Comparison of ENCODE assay signal across 9 cellular contexts in the genomic region with DNA sequence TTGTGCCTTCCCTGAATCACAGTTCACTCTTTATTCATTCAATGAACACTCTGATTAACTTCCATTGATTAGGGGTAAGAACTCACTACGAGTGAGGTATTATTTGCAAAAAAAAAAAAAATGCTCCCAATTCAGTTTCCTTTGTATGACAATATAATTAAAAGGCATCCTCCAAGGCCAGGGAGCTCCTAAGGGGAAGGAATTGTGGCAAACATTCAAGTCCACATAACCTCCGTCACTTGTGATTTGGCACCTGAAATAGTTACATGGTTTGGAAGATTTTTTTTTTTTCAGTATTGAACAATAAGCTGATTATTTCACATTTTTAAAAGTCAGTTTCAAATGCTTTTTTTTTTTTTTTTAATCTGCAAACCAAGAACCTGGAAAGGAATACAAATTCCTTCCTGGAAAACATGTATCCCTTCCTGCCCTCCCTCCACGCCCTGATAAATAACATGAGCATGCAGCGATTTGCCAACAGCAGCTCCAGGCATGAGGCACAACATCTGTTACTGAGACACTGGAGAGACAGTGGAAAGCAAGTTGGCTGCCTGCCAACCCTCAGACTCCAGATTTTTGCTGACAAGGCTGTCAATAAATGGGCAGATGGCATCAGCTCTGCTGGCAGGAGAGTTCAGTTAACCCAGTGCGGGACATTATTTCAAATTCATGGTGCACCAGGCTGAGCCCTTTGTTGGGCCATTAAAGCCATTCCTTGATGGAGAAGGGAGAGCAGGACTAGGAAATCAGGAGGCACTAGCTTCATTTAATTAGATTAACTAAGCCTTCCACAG.
DNase-seq lines count a peak whose midpoint lies in the region; ATAC-seq, FAIRE-seq and TF ChIP-seq lines count a peak whose summit lies in the region.
"Had no signal": no experiment of that assay in that cellular context is flagged by ENCODE, and none has a peak within 500 bp of the region (broad histone marks: within the 10 kb centered on the region; RNA-seq: fewer than 3 reads in every experiment).

No MANE protein-coding gene starts in this region.

- WGBS in K562 (ENCODE audit: insufficient coverage, low coverage, missing lambda C conversion rate): 11% methylated on average over 5 of the region's 5 CpGs

- no peak for ATAC-seq in K562
- peak; percentile 27 for ATAC-seq in left colon
- ATAC-seq in HG02884 (IDR thresholded peaks at IDR 0.05; ENCODE audit: unreplicated experiment): no peak

- BruUV-seq in K562 (replicated peaks; lab: Mats Ljungman, UMichigan): no TSS peak

- peaks cover 20% of the 10 kb centered on the region; the same call in 1 of the 2 replicates for H4K20me1 ChIP-seq in K562 (replicated peaks; ENCODE audit: control insufficient read depth, insufficient read depth, low read length)

- no peak for TF ChIP-seq CTCF in K562 (IDR thresholded peaks at IDR 0.05 in 2 of 3, conservative IDR thresholded peaks at IDR 0.05 in 1 of 3; ENCODE audit: insufficient read depth in 2 of 3, low read depth in 1 of 3, low read length in 3 of 3)

- intact Hi-C loops in K562 (cut with micrococcal nuclease) (no loop called here), left colon (cut with DNase I, micrococcal nuclease) (no loop called here)

- H3K4me3 ChIP-seq in K562: no peak overlapping the region

- H3K9ac ChIP-seq in K562 (ENCODE audit: insufficient read depth in 1 of 2, low read depth in 2 of 2, low read length in 2 of 2): no peak overlapping the region

- no peak for TF ChIP-seq POLR2A in K562 (conservative IDR thresholded peaks at IDR 0.05)

- no peak for TF ChIP-seq RAD21 in K562 (CRISPR knock-in tag; conservative IDR thresholded peaks at IDR 0.05 in 1 of 2, IDR thresholded peaks at IDR 0.05 in 1 of 2)

- peaks cover 3 to 20% of the 10 kb centered on the region in 2 experiments; a peak in 4 of 5 replicates for H3K27me3 ChIP-seq in K562 (ENCODE audit: control insufficient read depth in 2 of 2, insufficient read depth in 2 of 2, low read length in 2 of 2)

- H3K4me1 ChIP-seq in K562 (replicated peaks in 1 of 2; ENCODE audit: control insufficient read depth in 2 of 2, insufficient read depth in 2 of 2, low read length in 2 of 2): peaks cover 0 to 8% of the 10 kb centered on the region in 2 experiments; a peak in 2 of 5 replicates

- POLR2A ChIA-PET in K562 (lab: Yijun Ruan, JAX): interaction anchor here (1.2 kb wide), 1 partner anchor 9 kb away, joined by 3 read pairs; no protein-coding TSS in a partner anchor

- H3K4me3 Mint-ChIP-seq in activated T-cell treated with anti-CD3 and anti-CD28 coated beads, Interleukin-2, amount 50 U/mL, for 24 hours: no peak overlapping the region
- H3K4me3 Mint-ChIP-seq: CD4-positive, CD25-positive, alpha-beta regulatory T cell had no signal

- no peaks in the 10 kb centered on the region for H3K79me2 ChIP-seq in K562 (ENCODE audit: control insufficient read depth, insufficient read depth, low read length)

- H3K4me2 ChIP-seq in K562 (ENCODE audit: insufficient read depth, low read length): no peak overlapping the region

- in situ Hi-C loops in K562 (cut with MboI): no loop called here

- no peak for TF ChIP-seq EP300 in K562 (IDR thresholded peaks at IDR 0.05; ENCODE audit: low read length)

- no peak overlapping the region for H3K27ac ChIP-seq in K562 (ENCODE audit: extremely low read depth, low read depth, low read length)

- H3K9me1 ChIP-seq in K562 (ENCODE audit: control insufficient read depth, insufficient read depth, low read length): no peaks in the 10 kb centered on the region

- no peaks in the 10 kb centered on the region for H3K36me3 ChIP-seq in K562 (ENCODE audit: control insufficient read depth, insufficient read depth, low read length)

- H3K9me3 Mint-ChIP-seq in activated T-cell treated with anti-CD3 and anti-CD28 coated beads, Interleukin-2, amount 50 U/mL, for 24 hours: no peaks in the 10 kb centered on the region

- H3K27ac Mint-ChIP-seq in activated T-cell treated with anti-CD3 and anti-CD28 coated beads, Interleukin-2, amount 50 U/mL, for 24 hours: no peak overlapping the region
- H3K27ac Mint-ChIP-seq: CD4-positive, CD25-positive, alpha-beta regulatory T cell had no signal

- H3K27me3 Mint-ChIP-seq in activated T-cell treated with anti-CD3 and anti-CD28 coated beads, Interleukin-2, amount 50 U/mL, for 24 hours: peaks cover 18% of the 10 kb centered on the region

- DNase-seq in C1 segment of cervical spinal cord (lab: John Stamatoyannopoulos, UW) (peak in 8 of 14 donors; percentile 6 to 29 (median 8)), NCI-H2081 treated with DMSO at 0.1 percent for 48 hours (lab: John Stamatoyannopoulos, UW) (peak; percentile 51), K562 (ENCODE audit: extremely low read depth in 1 of 4, low spot score in 3 of 4) (peak in 1 of 4 experiments; percentile 34), left colon (peak; percentile 28 to 38), RCC 7860 (ENCODE audit: low spot score) (no peak), GOT3 (lab: John Stamatoyannopoulos, UW) (no peak)
- DNase-seq in activated T-cell treated with anti-CD3 and anti-CD28 coated beads, Interleukin-2, amount 50 U/mL, for 24 hours: no peak
- DNase-seq: CD4-positive, CD25-positive, alpha-beta regulatory T cell had no signal

- CTCF ChIA-PET in K562 (lab: Yijun Ruan, JAX; ENCODE audit: low intra/inter-chr PET ratio): no interaction called here

- FAIRE-seq in K562 (lab: Jason Lieb, UNC) (peak; percentile 63), RCC 7860 (lab: Jason Lieb, UNC) (no peak)

- H2AFZ ChIP-seq in K562 (ENCODE audit: low read depth, low read length): no peak overlapping the region

- no peaks in the 10 kb centered on the region for H3K9me3 ChIP-seq in K562 (replicated peaks; ENCODE audit: control insufficient read depth, insufficient read depth, low read depth, low read length)

- H3K36me3 Mint-ChIP-seq in activated T-cell treated with anti-CD3 and anti-CD28 coated beads, Interleukin-2, amount 50 U/mL, for 24 hours (ENCODE audit: low read depth): no peaks in the 10 kb centered on the region
- H3K36me3 Mint-ChIP-seq: CD4-positive, CD25-positive, alpha-beta regulatory T cell had no signal

- H3K4me1 Mint-ChIP-seq in activated T-cell treated with anti-CD3 and anti-CD28 coated beads, Interleukin-2, amount 50 U/mL, for 24 hours (ENCODE audit: low read depth): no peaks in the 10 kb centered on the region
- H3K4me1 Mint-ChIP-seq: CD4-positive, CD25-positive, alpha-beta regulatory T cell had no signal

TF ChIP-seq in K562, 482 proteins besides CTCF, POLR2A, EP300 and RAD21 (continues in another document):
- TF ChIP-seq DNMT1 (IDR thresholded peaks at IDR 0.05): no peak
- TF ChIP-seq, protein P1, sequence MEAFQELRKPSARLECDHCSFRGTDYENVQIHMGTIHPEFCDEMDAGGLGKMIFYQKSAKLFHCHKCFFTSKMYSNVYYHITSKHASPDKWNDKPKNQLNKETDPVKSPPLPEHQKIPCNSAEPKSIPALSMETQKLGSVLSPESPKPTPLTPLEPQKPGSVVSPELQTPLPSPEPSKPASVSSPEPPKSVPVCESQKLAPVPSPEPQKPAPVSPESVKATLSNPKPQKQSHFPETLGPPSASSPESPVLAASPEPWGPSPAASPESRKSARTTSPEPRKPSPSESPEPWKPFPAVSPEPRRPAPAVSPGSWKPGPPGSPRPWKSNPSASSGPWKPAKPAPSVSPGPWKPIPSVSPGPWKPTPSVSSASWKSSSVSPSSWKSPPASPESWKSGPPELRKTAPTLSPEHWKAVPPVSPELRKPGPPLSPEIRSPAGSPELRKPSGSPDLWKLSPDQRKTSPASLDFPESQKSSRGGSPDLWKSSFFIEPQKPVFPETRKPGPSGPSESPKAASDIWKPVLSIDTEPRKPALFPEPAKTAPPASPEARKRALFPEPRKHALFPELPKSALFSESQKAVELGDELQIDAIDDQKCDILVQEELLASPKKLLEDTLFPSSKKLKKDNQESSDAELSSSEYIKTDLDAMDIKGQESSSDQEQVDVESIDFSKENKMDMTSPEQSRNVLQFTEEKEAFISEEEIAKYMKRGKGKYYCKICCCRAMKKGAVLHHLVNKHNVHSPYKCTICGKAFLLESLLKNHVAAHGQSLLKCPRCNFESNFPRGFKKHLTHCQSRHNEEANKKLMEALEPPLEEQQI (IDR thresholded peaks at IDR 0.05): no peak
- no peak for TF ChIP-seq ZFPM2 (CRISPR knock-in tag; IDR thresholded peaks at IDR 0.05)
- no peak for TF ChIP-seq CAMTA2 (CRISPR knock-in tag; conservative IDR thresholded peaks at IDR 0.05)
- TF ChIP-seq RB1 (IDR thresholded peaks at IDR 0.05; ENCODE audit: low read depth): no peak
- TF ChIP-seq RFX1 (IDR thresholded peaks at IDR 0.05): no peak
- TF ChIP-seq, protein P2, sequence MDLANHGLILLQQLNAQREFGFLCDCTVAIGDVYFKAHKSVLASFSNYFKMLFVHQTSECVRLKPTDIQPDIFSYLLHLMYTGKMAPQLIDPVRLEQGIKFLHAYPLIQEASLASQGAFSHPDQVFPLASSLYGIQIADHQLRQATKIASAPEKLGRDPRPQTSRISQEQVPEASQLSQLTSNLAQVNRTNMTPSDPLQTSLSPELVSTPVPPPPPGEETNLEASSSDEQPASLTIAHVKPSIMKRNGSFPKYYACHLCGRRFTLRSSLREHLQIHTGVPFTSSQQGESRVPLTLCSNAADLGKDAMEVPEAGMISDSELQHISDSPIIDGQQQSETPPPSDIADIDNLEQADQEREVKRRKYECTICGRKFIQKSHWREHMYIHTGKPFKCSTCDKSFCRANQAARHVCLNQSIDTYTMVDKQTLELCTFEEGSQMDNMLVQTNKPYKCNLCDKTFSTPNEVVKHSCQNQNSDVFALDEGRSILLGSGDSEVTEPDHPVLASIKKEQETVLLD (IDR thresholded peaks at IDR 0.05): no peak
- no peak for TF ChIP-seq TAF15 (IDR thresholded peaks at IDR 0.05; ENCODE audit: low read depth, low read length)
- TF ChIP-seq, protein P3, sequence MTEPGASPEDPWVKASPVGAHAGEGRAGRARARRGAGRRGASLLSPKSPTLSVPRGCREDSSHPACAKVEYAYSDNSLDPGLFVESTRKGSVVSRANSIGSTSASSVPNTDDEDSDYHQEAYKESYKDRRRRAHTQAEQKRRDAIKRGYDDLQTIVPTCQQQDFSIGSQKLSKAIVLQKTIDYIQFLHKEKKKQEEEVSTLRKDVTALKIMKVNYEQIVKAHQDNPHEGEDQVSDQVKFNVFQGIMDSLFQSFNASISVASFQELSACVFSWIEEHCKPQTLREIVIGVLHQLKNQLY (CRISPR knock-in tag; conservative IDR thresholded peaks at IDR 0.05): no peak
- TF ChIP-seq ZNF140 (CRISPR knock-in tag; IDR thresholded peaks at IDR 0.05): no peak
- no peak for TF ChIP-seq HDAC2 (IDR thresholded peaks at IDR 0.05)

Comparison
In these comparisons a context has a peak if more than half of its experiments do, and no peak if none do; other contexts are left out.
1. DNase-seq: peak in C1 segment of cervical spinal cord (8 of 14), NCI-H2081 treated with DMSO at 0.1 percent for 48 hours (single experiment) and left colon (2 of 2); none in RCC 7860 (single experiment), activated T-cell treated with anti-CD3 and anti-CD28 coated beads, Interleukin-2, amount 50 U/mL, for 24 hours (single experiment) and GOT3 (single experiment).